ENCODE assay signal across 21 cellular contexts in genomic region chr2:19895535-19895934, GRCh38. TPM values are rescaled to one million over a fixed set of nuclear protein-coding genes. Genes with fewer than 3 reads are reported as not detected.
DNase-seq lines count a peak whose midpoint lies in the region; ATAC-seq and TF ChIP-seq lines count a peak whose summit lies in the region.
"Had no signal": no experiment of that assay in that cellular context is flagged by ENCODE, and none has a peak within 500 bp of the region (broad histone marks: within the 10 kb centered on the region; RNA-seq: fewer than 3 reads in every experiment).

No MANE protein-coding gene starts in this region.

- peak; percentile 17 for DNase-seq in AG10803 (ENCODE audit: low read depth)
- no peak for DNase-seq in DND-41
- DNase-seq in SK-N-MC (ENCODE audit: low read depth, low spot score), result no peak
- no peak for DNase-seq in NCI-H1436 treated with DMSO at 0.1 percent for 48 hours (lab: John Stamatoyannopoulos, UW)
- no peak for DNase-seq in testis
- no peak for DNase-seq in NOMO-1 treated with dmso at 0.1 percent for 144 hours (lab: John Stamatoyannopoulos, UW; ENCODE audit: unreplicated experiment)
- DNase-seq: activated B cell treated with CpG ODN at 0.5 μM for 24 hours; caudate nucleus; effector CD4-positive, alpha-beta T cell; GDM1; H9; islet precursor cell; NCI-H1694; NCI-H2227 treated with DMSO at 0.1 percent for 48 hours; thyroid gland had no signal

- peaks cover 77% of the 10 kb centered on the region for H3K79me2 ChIP-seq in DND-41 (ENCODE audit: insufficient read depth, low read length)

- peak overlapping the region in 2 of 5 experiments; percentile 14 to 63 for H3K27ac Mint-ChIP-seq in brain
- H3K27ac Mint-ChIP-seq: activated B cell treated with CpG ODN at 0.5 μM for 24 hours, B cell, H9, progenitor cell of endocrine pancreas had no signal

- H3K9me3 ChIP-seq in DND-41 (ENCODE audit: insufficient read depth, low read length, severe bottlenecking) (no peaks in the 10 kb centered on the region), SK-N-MC (ENCODE audit: low read depth, low read length) (no peaks in the 10 kb centered on the region), testis (no peaks in the 10 kb centered on the region)
- H3K9me3 ChIP-seq: thyroid gland had no signal

- H3K9ac ChIP-seq in DND-41 (ENCODE audit: low read depth, low read length), result 0 out of 2 replicates have a peak overlapping the region, but pooled peaks have one; percentile 7
- peak overlapping the region; percentile 29 for H3K9ac ChIP-seq in SK-N-MC (ENCODE audit: insufficient read length)

- WGBS in testis, 2 donors, result 90 to 91% methylated on average over 3 of the region's 3 CpGs

- no peak for ATAC-seq in DND-41 (ENCODE audit: insufficient read depth, low read depth)
- no peak for ATAC-seq in GM21786 (IDR thresholded peaks at IDR 0.05; ENCODE audit: unreplicated experiment)

- H3K27ac ChIP-seq in DND-41 (ENCODE audit: low read length), result no peak overlapping the region; the same call in 1 of the 2 replicates
- H3K27ac ChIP-seq in SK-N-MC, result no peak overlapping the region
- H3K27ac ChIP-seq in testis, result no peak overlapping the region
- H3K27ac ChIP-seq: RWPE1, thyroid gland had no signal

- intact Hi-C loops in testis (cut with DNase I; ENCODE audit: low total_unique reads), result no loop called here

- H3K9me3 Mint-ChIP-seq in brain, result no peaks in the 10 kb centered on the region
- H3K9me3 Mint-ChIP-seq: H9, nephron had no signal

- no peaks in the 10 kb centered on the region for H3K27me3 ChIP-seq in DND-41 (ENCODE audit: insufficient read depth, low read length, poor library complexity)
- H3K27me3 ChIP-seq in testis, result no peaks in the 10 kb centered on the region
- H3K27me3 ChIP-seq: thyroid gland had no signal

- peaks cover 78% of the 10 kb centered on the region for H3K4me1 Mint-ChIP-seq in brain

- no peak overlapping the region for H2AFZ ChIP-seq in DND-41 (ENCODE audit: low read depth, low read length)

- no peak for TF ChIP-seq POLR2A in testis (IDR thresholded peaks at IDR 0.05)

- no peak overlapping the region for H3K4me3 ChIP-seq in AG10803 (ENCODE audit: low read length)
- peak overlapping the region in 1 of 2 experiments; percentile 22; a peak in 1 of 4 replicates for H3K4me3 ChIP-seq in DND-41 (ENCODE audit: low read depth in 1 of 2, low read length in 2 of 2)
- H3K4me3 ChIP-seq in SK-N-MC, result no peak overlapping the region
- no peak overlapping the region for H3K4me3 ChIP-seq in testis
- H3K4me3 ChIP-seq: thyroid gland had no signal

- TF ChIP-seq CTCF in AG10803 (conservative IDR thresholded peaks at IDR 0.05; ENCODE audit: low read length), result no peak
- TF ChIP-seq CTCF in DND-41 (IDR thresholded peaks at IDR 0.05; ENCODE audit: borderline replicate concordance, extremely low read depth, low read length, poor library complexity, severe bottlenecking), result no peak
- no peak for TF ChIP-seq CTCF in brain (conservative IDR thresholded peaks at IDR 0.05)
- no peak for TF ChIP-seq CTCF in testis (IDR thresholded peaks at IDR 0.05)

- peaks cover 46% of the 10 kb centered on the region for H4K20me1 ChIP-seq in DND-41 (ENCODE audit: insufficient read depth, low read length)

- H3K4me3 Mint-ChIP-seq in brain, result peak overlapping the region; percentile 38 to 73 (median 62)
- H3K4me3 Mint-ChIP-seq: activated B cell treated with CpG ODN at 0.5 μM for 24 hours, B cell, H9 had no signal

- H3K4me1 ChIP-seq in DND-41 (ENCODE audit: insufficient read depth, low read length), result peaks cover 52% of the 10 kb centered on the region
- peaks cover 24% of the 10 kb centered on the region for H3K4me1 ChIP-seq in testis

- H3K36me3 Mint-ChIP-seq in brain, result no peaks in the 10 kb centered on the region

- H3K27me3 Mint-ChIP-seq in brain, result peaks cover under 1% of the 10 kb centered on the region
- H3K27me3 Mint-ChIP-seq: activated B cell treated with CpG ODN at 0.5 μM for 24 hours, B cell, progenitor cell of endocrine pancreas had no signal

- H3K36me3 ChIP-seq in DND-41 (ENCODE audit: insufficient read depth, low read length) (peaks cover 22% of the 10 kb centered on the region), SK-N-MC (ENCODE audit: insufficient read depth, low read length) (no peaks in the 10 kb centered on the region), testis (ENCODE audit: low read depth, missing control alignments) (no peaks in the 10 kb centered on the region)
- H3K36me3 ChIP-seq: thyroid gland had no signal

- peak overlapping the region; percentile 32 for H3K4me2 ChIP-seq in DND-41 (ENCODE audit: insufficient read depth, low read length)

RNA-seq across cellular contexts. Expression of gene TTC32, which starts 6.2 kb away (rescaled TPM):
- polyA plus RNA-seq in brain (ENCODE audit: insufficient read depth, low read depth, low replicate concordance), result 6.8 TPM
- total RNA-seq in testis, result 10 to 100 TPM; 24.4 to 25.6 TPM
- polyA plus RNA-seq in testis (ENCODE audit: insufficient read depth, low read depth, low replicate concordance), result 29.9 TPM
